19 cellular contexts compared by ENCODE assay signal in genomic region chr1:215423288-215423687, GRCh38.
"Had no signal": no experiment of that assay in that cellular context is flagged by ENCODE, and none has a peak within 500 bp of the region (broad histone marks: within the 10 kb centered on the region; RNA-seq: fewer than 3 reads in every experiment).

No MANE protein-coding gene starts in this region.

- H3K4me3 ChIP-seq: coronary artery, dorsolateral prefrontal cortex, esophagus muscularis mucosa, gastrocnemius medialis, heart right ventricle, left lung, lower lobe of right lung, mucosa of descending colon had no signal

- DNase-seq: dermis blood vessel endothelial cell; dorsolateral prefrontal cortex; effector CD4-positive, alpha-beta T cell; effector memory CD4-positive, alpha-beta T cell; foreskin fibroblast; foreskin melanocyte; gastrocnemius medialis; glutamatergic neuron; head of caudate nucleus; heart right ventricle; hippocampal formation; left cardiac atrium; left lung; left ventricle myocardium superior; lower lobe of right lung; mesenchymal stem cell; mucosa of descending colon had no signal

- H3K27ac ChIP-seq: coronary artery, dorsolateral prefrontal cortex, esophagus muscularis mucosa, gastrocnemius medialis, heart right ventricle, left lung, lower lobe of right lung had no signal

- H3K9me3 ChIP-seq: gastrocnemius medialis, lower lobe of right lung had no signal

- H3K36me3 ChIP-seq: esophagus muscularis mucosa, gastrocnemius medialis, heart right ventricle, left lung, lower lobe of right lung had no signal

- H3K27me3 ChIP-seq: dorsolateral prefrontal cortex, esophagus muscularis mucosa, gastrocnemius medialis, heart right ventricle, left lung had no signal

- H3K4me1 ChIP-seq: esophagus muscularis mucosa, gastrocnemius medialis, left lung, lower lobe of right lung had no signal

- ATAC-seq: gastrocnemius medialis, heart right ventricle, left cardiac atrium, left lung, left ventricle myocardium superior, lower lobe of right lung, mucosa of descending colon had no signal
